Comparison of ENCODE assay signal across 15 cellular contexts in genomic region chr5:73748510-73749410, GRCh38.
DNase-seq lines count a peak whose midpoint lies in the region; ATAC-seq and TF ChIP-seq lines count a peak whose summit lies in the region.
"Had no signal": no experiment of that assay in that cellular context is flagged by ENCODE, and none has a peak within 500 bp of the region (broad histone marks: within the 10 kb centered on the region; RNA-seq: fewer than 3 reads in every experiment).

No MANE protein-coding gene starts in this region.

- in situ Hi-C loops in IMR-90 (cut with MboI; ENCODE audit: low sequenced_read_pairs) = no loop called here

- H3K9me3 ChIP-seq in IMR-90 (ENCODE audit: control insufficient read depth, insufficient read depth, low read length) (no peaks in the 10 kb centered on the region), liver (ENCODE audit: control insufficient read depth in 4 of 4, low read length in 3 of 4) (no peaks in the 10 kb centered on the region), tibial artery (no peaks in the 10 kb centered on the region)

- H3K23ac ChIP-seq in IMR-90 (ENCODE audit: low read depth, low read length) = peak overlapping the region; percentile 73; the same call in 1 of the 2 replicates

- no peaks in the 10 kb centered on the region for H4K20me1 ChIP-seq in IMR-90 (ENCODE audit: insufficient read depth, low read length)

- H3K9me1 ChIP-seq in IMR-90 (ENCODE audit: insufficient read depth, low read length) = peaks cover 15% of the 10 kb centered on the region; the same call in 1 of the 2 replicates

- H3K4me3 ChIP-seq in IMR-90 (ENCODE audit: insufficient read depth, low read depth, low read length) (no peak overlapping the region), choroid plexus epithelial cell (ENCODE audit: low read depth, low read length) (peak overlapping the region; percentile 26), liver (ENCODE audit: low read depth in 1 of 3, low read length in 3 of 3) (no peak overlapping the region), tibial artery (no peak overlapping the region)
- H3K4me3 ChIP-seq: hepatocyte had no signal

- dilution Hi-C loops in IMR-90 (cut with HindIII; ENCODE audit: low sequenced_read_pairs, unreplicated experiment) = no loop called here

- H3K9ac ChIP-seq in IMR-90 (ENCODE audit: low read depth, low read length) (no peak overlapping the region), liver (ENCODE audit: low read depth in 1 of 2, low read length in 2 of 2) (no peak overlapping the region)

- H3K27ac ChIP-seq in IMR-90 (ENCODE audit: insufficient read depth, low read length) = peak overlapping the region; percentile 68
- H3K27ac ChIP-seq in liver (ENCODE audit: low read depth in 1 of 2, low read length in 2 of 2) = no peak overlapping the region
- peak overlapping the region; percentile 36 to 64 for H3K27ac ChIP-seq in tibial artery
- H3K27ac ChIP-seq: hepatocyte had no signal

- H2AFZ ChIP-seq in IMR-90 (replicated peaks; ENCODE audit: low read length, poor library complexity) = peak overlapping the region; percentile 61
- H2AFZ ChIP-seq: hepatocyte had no signal

- POLR2A ChIA-PET in IMR-90 (lab: Charles Lee; ENCODE audit: unreplicated experiment) = no interaction called here

- peak; percentile 53 for DNase-seq in IMR-90
- peak; percentile 93 for DNase-seq in choroid plexus epithelial cell (ENCODE audit: low read depth)
- DNase-seq in tibial artery = no peak
- no peak for DNase-seq in activated naive CD4-positive, alpha-beta T cell treated with anti-CD3 and anti-CD28 coated beads, Interleukin-2, amount 50 U/mL, for 72 hours (ENCODE audit: low spot score in 2 of 2)
- no peak for DNase-seq in RPMI8226
- DNase-seq in HT-29 (ENCODE audit: low spot score) = no peak
- DNase-seq: activated T-cell treated with anti-CD3 and anti-CD28 coated beads, Interleukin-2, amount 50 U/mL, for 4 hours; EL; naive B cell; NCI-H1105; WERI-Rb-1 had no signal

- H3K56ac ChIP-seq in IMR-90 (ENCODE audit: extremely low read depth, insufficient read depth, low read length) = peak overlapping the region; percentile 16; the same call in 1 of the 2 replicates

- H4K8ac ChIP-seq in IMR-90 (ENCODE audit: low read depth in 2 of 2, low read length in 2 of 2) = peak overlapping the region; percentile 42 to 53; a peak in 3 of 4 replicates

- H3K4me1 ChIP-seq in IMR-90 (ENCODE audit: control insufficient read depth, insufficient read depth, low read length) (peaks cover 12% of the 10 kb centered on the region), liver (ENCODE audit: control insufficient read depth in 4 of 4, insufficient read depth in 4 of 4, low read length in 3 of 4) (peaks cover 0 to 7% (median 4%) of the 10 kb centered on the region in 4 donors), tibial artery (peaks cover 0 to 48% (median 7%) of the 10 kb centered on the region in 4 donors)

- peaks cover 0 to 4% of the 10 kb centered on the region in 2 donors for H3K9me3 Mint-ChIP-seq in activated naive CD4-positive, alpha-beta T cell treated with anti-CD3 and anti-CD28 coated beads, Interleukin-2, amount 50 U/mL, for 72 hours
- H3K9me3 Mint-ChIP-seq: activated T-cell treated with anti-CD3 and anti-CD28 coated beads, Interleukin-2, amount 50 U/mL, for 4 hours had no signal

- ATAC-seq in IMR-90 (ENCODE audit: low read depth) (peak; percentile 79), GM19397 (IDR thresholded peaks at IDR 0.05; ENCODE audit: unreplicated experiment) (no peak)
- ATAC-seq in activated naive CD4-positive, alpha-beta T cell treated with anti-CD3 and anti-CD28 coated beads, Interleukin-2, amount 50 U/mL, for 72 hours = no peak
- ATAC-seq: activated T-cell treated with anti-CD3 and anti-CD28 coated beads, Interleukin-2, amount 50 U/mL, for 4 hours; HCT116 had no signal

- peak overlapping the region; percentile 66 for H4K91ac ChIP-seq in IMR-90 (ENCODE audit: insufficient read depth, low read depth, low read length)

- no peaks in the 10 kb centered on the region for H3K36me3 Mint-ChIP-seq in activated naive CD4-positive, alpha-beta T cell treated with anti-CD3 and anti-CD28 coated beads, Interleukin-2, amount 50 U/mL, for 72 hours
- H3K36me3 Mint-ChIP-seq: naive B cell had no signal

- peak overlapping the region; percentile 49 for H3K4me2 ChIP-seq in IMR-90 (ENCODE audit: low read depth, low read length)
- H3K4me2 ChIP-seq: hepatocyte had no signal

- H3K36me3 ChIP-seq in IMR-90 (ENCODE audit: control insufficient read depth, insufficient read depth, low read length) = peaks cover 6% of the 10 kb centered on the region
- H3K36me3 ChIP-seq in liver (ENCODE audit: control insufficient read depth in 4 of 4, insufficient read depth in 3 of 4, low read depth in 1 of 4, low read length in 3 of 4) = peaks cover 0 to 8% (median 3%) of the 10 kb centered on the region in 4 donors
- peaks cover 0 to 6% (median 0%) of the 10 kb centered on the region in 3 donors for H3K36me3 ChIP-seq in tibial artery

- no TSS peak for BruUV-seq in IMR-90 (replicated peaks; lab: Mats Ljungman, UMichigan)

- peak overlapping the region; percentile 39 for H4K5ac ChIP-seq in IMR-90 (ENCODE audit: low read depth, low read length)

- peak overlapping the region; percentile 74 for H2AK5ac ChIP-seq in IMR-90 (ENCODE audit: low read depth, low read length)

- TF ChIP-seq RAD21 in IMR-90 (IDR thresholded peaks at IDR 0.05; ENCODE audit: low read length) (no peak), liver (IDR thresholded peaks at IDR 0.05) (no peak)

- H2BK15ac ChIP-seq in IMR-90 (ENCODE audit: low read depth, low read length) = peak overlapping the region; percentile 72; the same call in 1 of the 3 replicates

- peaks cover 11 to 67% of the 10 kb centered on the region in 2 experiments; a peak in 3 of 4 replicates for H3K79me1 ChIP-seq in IMR-90 (ENCODE audit: low read depth in 1 of 2, low read length in 2 of 2)

- H2BK120ac ChIP-seq in IMR-90 (ENCODE audit: low read depth, low read length) = peak overlapping the region; percentile 72

- no peaks in the 10 kb centered on the region for H3K27me3 ChIP-seq in IMR-90 (ENCODE audit: control insufficient read depth, insufficient read depth, low read length)
- H3K27me3 ChIP-seq in liver (ENCODE audit: control insufficient read depth in 4 of 4, insufficient read depth in 4 of 4, low read length in 3 of 4) = no peaks in the 10 kb centered on the region
- H3K27me3 ChIP-seq in tibial artery = no peaks in the 10 kb centered on the region
- H3K27me3 ChIP-seq: hepatocyte had no signal

- CTCF ChIA-PET in IMR-90 (lab: Yijun Ruan, JAX) = interaction anchor here (0.8 to 1.3 kb wide), 3 partner anchors 13 to 158 kb away, joined by 3 read pairs; no protein-coding TSS in a partner anchor

- no peak for TF ChIP-seq CTCF in IMR-90 (conservative IDR thresholded peaks at IDR 0.05; ENCODE audit: low read depth, low read length)
- no peak for TF ChIP-seq CTCF in choroid plexus epithelial cell (conservative IDR thresholded peaks at IDR 0.05; ENCODE audit: low read depth, low read length)
- no peak for TF ChIP-seq CTCF in liver (IDR thresholded peaks at IDR 0.05; ENCODE audit: low read depth, low read length, missing input control)
- TF ChIP-seq CTCF in tibial artery (IDR thresholded peaks at IDR 0.05) = no peak

- no CpG with 5 or more reads among the region's 11 CpGs for WGBS in IMR-90 (ENCODE audit: extremely low coverage in 2 of 2, insufficient read length in 1 of 2), 2 experiments
- WGBS in liver = 72% methylated on average over 11 of the region's 11 CpGs

- peak overlapping the region; percentile 80 for H3K4ac ChIP-seq in IMR-90 (ENCODE audit: low read depth, low read length)

- peak overlapping the region; percentile 38; the same call in 1 of the 2 replicates for H3K18ac ChIP-seq in IMR-90 (ENCODE audit: low read depth, low read length)

- H2BK20ac ChIP-seq in IMR-90 (ENCODE audit: low read depth, low read length) = peak overlapping the region; percentile 87

- H3K27ac Mint-ChIP-seq in activated naive CD4-positive, alpha-beta T cell treated with anti-CD3 and anti-CD28 coated beads, Interleukin-2, amount 50 U/mL, for 72 hours = no peak overlapping the region

- peak overlapping the region; percentile 53 for H3K14ac ChIP-seq in IMR-90 (replicated peaks; ENCODE audit: low read depth, low read length)

- TF ChIP-seq POLR2A in IMR-90 (IDR thresholded peaks at IDR 0.05; ENCODE audit: low read depth, low read length) = no peak

- intact Hi-C loops in IMR-90 (cut with micrococcal nuclease) (no loop called here), tibial artery (cut with DNase I; ENCODE audit: low total_unique reads) (no loop called here)

- peak overlapping the region; percentile 84 for H2BK5ac ChIP-seq in IMR-90 (ENCODE audit: low read depth, low read length, poor library complexity, severe bottlenecking)

- H2AK9ac ChIP-seq in IMR-90 (replicated peaks; ENCODE audit: low read depth, low read length, poor library complexity) = peak overlapping the region; percentile 76

TF ChIP-seq in IMR-90, 13 proteins besides CTCF, POLR2A, EP300 and RAD21 (continues in another document):
- TF ChIP-seq CHD1 (IDR thresholded peaks at IDR 0.05; ENCODE audit: low read depth, low read length) = no peak
- TF ChIP-seq MXI1 (IDR thresholded peaks at IDR 0.05; ENCODE audit: borderline replicate concordance, low read depth, low read length) = no peak
- TF ChIP-seq RFX5 (IDR thresholded peaks at IDR 0.05; ENCODE audit: low read depth, low read length) = no peak
- TF ChIP-seq BHLHE40 (IDR thresholded peaks at IDR 0.05; ENCODE audit: low read depth, low read length) = no peak
- no peak for TF ChIP-seq RCOR1 (IDR thresholded peaks at IDR 0.05; ENCODE audit: insufficient replicate concordance, low read length)
- no peak for TF ChIP-seq MAZ (IDR thresholded peaks at IDR 0.05; ENCODE audit: borderline replicate concordance, low read depth, low read length)
- no peak for TF ChIP-seq SMC3 (IDR thresholded peaks at IDR 0.05; ENCODE audit: low read depth, low read length)
- no peak for TF ChIP-seq CEBPB (IDR thresholded peaks at IDR 0.05; ENCODE audit: low read depth, low read length)
- no peak for TF ChIP-seq NFE2L2 (IDR thresholded peaks at IDR 0.05; ENCODE audit: low read depth, low read length)

TF ChIP-seq in liver, 16 proteins besides CTCF, POLR2A, EP300 and RAD21:
- TF ChIP-seq RXRA (IDR thresholded peaks at IDR 0.05) (peak in 1 of 2 donors; percentile 3), SP1 (IDR thresholded peaks at IDR 0.05) (peak; percentile 8), NR2F2 (IDR thresholded peaks at IDR 0.05) (peak; percentile 69), YY1 (IDR thresholded peaks at IDR 0.05) (no peak)

Comparison
In these comparisons a context has a peak if more than half of its experiments do, and no peak if none do; other contexts are left out.
1. DNase-seq: peak in IMR-90 (single experiment) and choroid plexus epithelial cell (single experiment); none in tibial artery (0 of 2), activated naive CD4-positive, alpha-beta T cell treated with anti-CD3 and anti-CD28 coated beads, Interleukin-2, amount 50 U/mL, for 72 hours (0 of 2), RPMI8226 (single experiment) and HT-29 (single experiment).
2. H3K27ac ChIP-seq: peak in IMR-90 (single experiment) and tibial artery (2 of 2); none in liver (0 of 2).